22 cellular contexts compared by ENCODE assay signal in the genomic region with DNA sequence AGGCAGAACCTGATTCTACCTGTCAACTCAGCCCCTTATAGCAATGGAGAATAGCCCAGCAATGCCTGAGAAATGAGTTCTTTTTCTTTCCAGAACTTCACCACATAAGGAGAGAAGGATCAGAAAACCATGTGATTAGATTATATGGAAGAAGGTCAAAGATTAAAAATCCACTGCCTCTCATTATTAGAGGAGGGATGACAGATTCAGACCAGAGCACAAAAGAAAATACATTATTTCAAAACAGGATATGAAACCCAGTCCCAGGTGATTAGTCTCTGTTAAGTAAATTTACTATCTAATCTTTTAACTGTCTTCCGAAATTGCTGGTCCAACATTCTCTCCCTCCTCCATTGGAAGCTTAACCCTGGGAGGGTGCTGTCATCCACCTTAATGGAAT.
"Had no signal": no experiment of that assay in that cellular context is flagged by ENCODE, and none has a peak within 500 bp of the region (broad histone marks: within the 10 kb centered on the region; RNA-seq: fewer than 3 reads in every experiment).

No MANE protein-coding gene starts in this region.

- H3K9ac ChIP-seq: parathyroid adenoma had no signal

- DNase-seq: activated CD4-positive, alpha-beta T cell treated with anti-CD3 and anti-CD28 coated beads, Interleukin-2, amount 10 ng/mL, durations not matched to agents 7 days and 5 days; activated CD4-positive, CD25-positive, alpha-beta regulatory T cell treated with anti-CD3 and anti-CD28 coated beads, Interleukin-2, amount 50 U/mL, for 72 hours; activated CD8-positive, alpha-beta memory T cell treated with anti-CD3 and anti-CD28 coated beads, Interleukin-2, amount 10 ng/mL, durations not matched to agents 7 days and 5 days; activated CD8-positive, alpha-beta T cell treated with anti-CD3 and anti-CD28 coated beads for 36 hours; activated T-cell treated with anti-CD3 and anti-CD28 coated beads, Interleukin-2, amount 50 U/mL, for 1 hour; amniotic stem cell; cerebellar nuclear complex; endodermal cell; foreskin melanocyte; islet precursor cell; left cardiac atrium; nephron progenitor cell; right lobe of liver; stimulated activated CD4-positive, alpha-beta T cell treated with anti-CD3 and anti-CD28 coated beads, Interleukin-1b, Interleukin-23, amount 100 ng/mL, for 48 hours; substantia nigra; T-helper 1 cell; WERI-Rb-1 had no signal

- H3K4me1 ChIP-seq: right lobe of liver had no signal

- H3K27me3 ChIP-seq: right lobe of liver, tibial nerve had no signal

- H3K36me3 ChIP-seq: right lobe of liver, tibial nerve, WERI-Rb-1 had no signal

- H3K27ac ChIP-seq: parathyroid adenoma, right lobe of liver, WERI-Rb-1 had no signal

- ATAC-seq: activated CD8-positive, alpha-beta memory T cell treated with anti-CD3 and anti-CD28 coated beads, Interleukin-2, amount 10 ng/mL, durations not matched to agents 7 days and 5 days; activated CD8-positive, alpha-beta T cell treated with anti-CD3 and anti-CD28 coated beads for 36 hours; activated T-helper 17 cell treated with anti-CD3 and anti-CD28 coated beads, Interleukin-2, amount 50 U/mL, for 72 hours; right lobe of liver had no signal

- H2AFZ ChIP-seq: parathyroid adenoma had no signal

- H3K9me3 ChIP-seq: right lobe of liver, tibial nerve had no signal

- H3K4me3 ChIP-seq: coronary artery, right lobe of liver, skin epidermis, tibial nerve had no signal
